Comparison of ENCODE assay signal across 8 cellular contexts in genomic region chr21:31731112-31731801, GRCh38. TPM values are rescaled to one million over a fixed set of nuclear protein-coding genes. Genes with fewer than 3 reads are reported as not detected.
A peak's percentile ranks its signal among the peaks of the same experiment; 100 is the strongest.
DNase-seq lines count a peak whose midpoint lies in the region; ATAC-seq and TF ChIP-seq lines count a peak whose summit lies in the region.

No MANE protein-coding gene starts in this region.

- TF ChIP-seq CTCF in DND-41 (IDR thresholded peaks at IDR 0.05; ENCODE audit: borderline replicate concordance, extremely low read depth, low read length, poor library complexity, severe bottlenecking): no peak
- no peak for TF ChIP-seq CTCF in colonic mucosa (IDR thresholded peaks at IDR 0.05)
- TF ChIP-seq CTCF in lower lobe of right lung (IDR thresholded peaks at IDR 0.05): no peak

- peak; percentile 60 for DNase-seq in DND-41
- DNase-seq in activated CD4-positive, alpha-beta T cell treated with anti-CD3 and anti-CD28 coated beads for 4 hours: peak; percentile 52 to 54
- peak; percentile 78 for DNase-seq in colonic mucosa
- DNase-seq in lower lobe of right lung: peak; percentile 69
- DNase-seq in stimulated activated CD8-positive, alpha-beta memory T cell treated with anti-CD3 and anti-CD28 coated beads, Interleukin-12 subunit alpha, Interleukin-12 subunit beta, amount 100 ng/mL, for 4 hours (ENCODE audit: low read depth): peak; percentile 30
- DNase-seq in SW 1271 (lab: John Stamatoyannopoulos, UW): no peak

- ATAC-seq in DND-41 (ENCODE audit: insufficient read depth, low read depth): peak; percentile 53
- ATAC-seq in GM21447 (IDR thresholded peaks at IDR 0.05; ENCODE audit: unreplicated experiment): peak; percentile 15
- peak; percentile 62 to 66 for ATAC-seq in lower lobe of right lung

- peaks cover 9% of the 10 kb centered on the region; the same call in 1 of the 2 replicates for H3K36me3 ChIP-seq in DND-41 (ENCODE audit: insufficient read depth, low read length)
- no peaks in the 10 kb centered on the region for H3K36me3 ChIP-seq in colonic mucosa
- H3K36me3 ChIP-seq in lower lobe of right lung: no peaks in the 10 kb centered on the region

- H3K4me3 Mint-ChIP-seq in IgD-negative memory B cell: peak overlapping the region in 3 of 4 donors; percentile 88 to 95 (median 92)

- peaks cover 14 to 25% (median 24%) of the 10 kb centered on the region in 3 donors for H3K4me1 Mint-ChIP-seq in IgD-negative memory B cell

- peak overlapping the region; percentile 87 for H3K27ac ChIP-seq in DND-41 (ENCODE audit: low read length)
- H3K27ac ChIP-seq in colonic mucosa: peak overlapping the region; percentile 97
- peak overlapping the region; percentile 96 for H3K27ac ChIP-seq in lower lobe of right lung

- H3K79me2 ChIP-seq in DND-41 (ENCODE audit: insufficient read depth, low read length): peaks cover 71% of the 10 kb centered on the region

- peak overlapping the region in 2 of 3 donors; percentile 73 to 88 for H3K27ac Mint-ChIP-seq in IgD-negative memory B cell

- peaks cover 56% of the 10 kb centered on the region for H3K4me1 ChIP-seq in DND-41 (ENCODE audit: insufficient read depth, low read length)
- peaks cover 24% of the 10 kb centered on the region for H3K4me1 ChIP-seq in colonic mucosa
- H3K4me1 ChIP-seq in lower lobe of right lung: peaks cover 56% of the 10 kb centered on the region

- no peaks in the 10 kb centered on the region for H3K27me3 Mint-ChIP-seq in IgD-negative memory B cell

- H3K4me2 ChIP-seq in DND-41 (ENCODE audit: insufficient read depth, low read length): peak overlapping the region; percentile 73

- peaks cover 49% of the 10 kb centered on the region for H4K20me1 ChIP-seq in DND-41 (ENCODE audit: insufficient read depth, low read length)

- peak overlapping the region; percentile 46 to 77 for H3K4me3 ChIP-seq in DND-41 (ENCODE audit: low read depth in 1 of 2, low read length in 2 of 2)
- peak overlapping the region; percentile 96 for H3K4me3 ChIP-seq in colonic mucosa
- peak overlapping the region; percentile 97 for H3K4me3 ChIP-seq in lower lobe of right lung

- H3K9me3 ChIP-seq in DND-41 (ENCODE audit: insufficient read depth, low read length, severe bottlenecking) (no peaks in the 10 kb centered on the region), colonic mucosa (no peaks in the 10 kb centered on the region), lower lobe of right lung (no peaks in the 10 kb centered on the region)

- H3K27me3 ChIP-seq in DND-41 (ENCODE audit: insufficient read depth, low read length, poor library complexity) (no peaks in the 10 kb centered on the region), colonic mucosa (no peaks in the 10 kb centered on the region), lower lobe of right lung (ENCODE audit: low read depth) (no peaks in the 10 kb centered on the region)

- peak overlapping the region; percentile 76 for H2AFZ ChIP-seq in DND-41 (ENCODE audit: low read depth, low read length)

- H3K36me3 Mint-ChIP-seq in IgD-negative memory B cell: peaks cover 5% of the 10 kb centered on the region

- intact Hi-C loops in colonic mucosa (cut with DNase I): loop anchor here (5.0 kb wide), 1 partner anchor 74 kb away; the partner anchor contains the start of gene SOD1
- intact Hi-C loops in lower lobe of right lung (cut with DNase I): no loop called here

- H3K9ac ChIP-seq in DND-41 (ENCODE audit: low read depth, low read length): peak overlapping the region; percentile 85
- H3K9ac ChIP-seq in colonic mucosa (ENCODE audit: low read depth in 2 of 2, low read length in 2 of 2): peak overlapping the region; percentile 85 to 97

- H3K9me3 Mint-ChIP-seq in IgD-negative memory B cell: no peaks in the 10 kb centered on the region

RNA-seq across cellular contexts. Expression of gene SCAF4, which starts 0.7 kb away (rescaled TPM):
- polyA plus RNA-seq in IgD-negative memory B cell: 49.9 TPM
- 10 to 100 TPM; 35.1 to 35.9 TPM for total RNA-seq in colonic mucosa
- total RNA-seq in lower lobe of right lung: 33.4 TPM

Comparison
In these comparisons a context has a peak if more than half of its experiments do, and no peak if none do; other contexts are left out.
1. DNase-seq: peak in DND-41 (single experiment), activated CD4-positive, alpha-beta T cell treated with anti-CD3 and anti-CD28 coated beads for 4 hours (2 of 2), colonic mucosa (single experiment), lower lobe of right lung (single experiment) and stimulated activated CD8-positive, alpha-beta memory T cell treated with anti-CD3 and anti-CD28 coated beads, Interleukin-12 subunit alpha, Interleukin-12 subunit beta, amount 100 ng/mL, for 4 hours (single experiment); none in SW 1271 (0 of 2).
2. Peak in every context shown above with its lines, with median percentiles within 50 percentile points of each other: ATAC-seq, H3K27ac ChIP-seq and H3K4me3 ChIP-seq.